Comparison of ENCODE assay signal across 18 cellular contexts in the genomic region with DNA sequence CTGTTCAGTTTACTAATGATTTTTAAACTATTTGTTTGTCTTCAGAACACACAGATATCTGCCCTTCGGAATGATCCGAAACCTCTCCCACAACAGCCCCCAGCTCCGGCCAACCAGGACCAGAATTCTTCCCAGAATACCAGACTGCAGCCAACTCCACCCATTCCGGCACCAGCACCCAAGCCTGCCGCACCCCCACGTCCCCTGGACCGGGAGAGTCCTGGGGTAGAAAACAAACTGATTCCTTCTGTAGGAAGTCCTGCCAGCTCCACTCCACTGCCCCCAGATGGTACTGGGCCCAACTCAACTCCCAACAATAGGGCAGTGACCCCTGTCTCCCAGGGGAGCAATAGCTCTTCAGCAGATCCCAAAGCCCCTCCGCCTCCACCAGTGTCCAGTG. TPM values are rescaled to one million over a fixed set of nuclear protein-coding genes. Genes with fewer than 3 reads are reported as not detected.
DNase-seq lines count a peak whose midpoint lies in the region; ATAC-seq and TF ChIP-seq lines count a peak whose summit lies in the region.
"Had no signal": no experiment of that assay in that cellular context is flagged by ENCODE, and none has a peak within 500 bp of the region (broad histone marks: within the 10 kb centered on the region; RNA-seq: fewer than 3 reads in every experiment).

No MANE protein-coding gene starts in this region.

- H3K4me3 Mint-ChIP-seq in activated CD4-positive, alpha-beta T cell treated with anti-CD3 and anti-CD28 coated beads for 36 hours: no peak overlapping the region
- H3K4me3 Mint-ChIP-seq in CD4-positive, alpha-beta T cell: no peak overlapping the region
- peak overlapping the region; percentile 15 for H3K4me3 Mint-ChIP-seq in activated T-helper 1 cell treated with anti-CD3 and anti-CD28 coated beads, Interleukin-12 subunit alpha, Interleukin-12 subunit beta, Interleukin-2, Interleukin-4 antibody, amounts not matched to agents 30 ng/mL and 10 ng/mL and 1 ng/mL, durations not matched to agents 14 hours and 24 hours and 36 hours
- H3K4me3 Mint-ChIP-seq in mesothelial cell of epicardium: no peak overlapping the region
- H3K4me3 Mint-ChIP-seq: central memory CD8-positive, alpha-beta T cell; HFFc6; neural progenitor cell had no signal

- no peak for TF ChIP-seq CTCF in CD4-positive, alpha-beta T cell (IDR thresholded peaks at IDR 0.05)
- TF ChIP-seq CTCF in mesothelial cell of epicardium (IDR thresholded peaks at IDR 0.05; ENCODE audit: unreplicated experiment): no peak

- H3K27ac Mint-ChIP-seq in activated CD4-positive, alpha-beta T cell treated with anti-CD3 and anti-CD28 coated beads for 36 hours: peak overlapping the region; percentile 72
- H3K27ac Mint-ChIP-seq in CD4-positive, alpha-beta T cell: peak overlapping the region; percentile 72
- peak overlapping the region; percentile 74 for H3K27ac Mint-ChIP-seq in activated T-helper 1 cell treated with anti-CD3 and anti-CD28 coated beads, Interleukin-12 subunit alpha, Interleukin-12 subunit beta, Interleukin-2, Interleukin-4 antibody, amounts not matched to agents 30 ng/mL and 10 ng/mL and 1 ng/mL, durations not matched to agents 14 hours and 24 hours and 36 hours
- peak overlapping the region; percentile 15 for H3K27ac Mint-ChIP-seq in mesothelial cell of epicardium
- H3K27ac Mint-ChIP-seq: HFFc6, neural progenitor cell had no signal

- DNase-seq in activated CD4-positive, alpha-beta T cell treated with anti-CD3 and anti-CD28 coated beads for 36 hours: no peak
- no peak for DNase-seq in activated CD4-positive, alpha-beta T cell treated with anti-CD3 and anti-CD28 coated beads, Interleukin-2, amount 50 U/mL, for 1 hour
- DNase-seq in CD4-positive, alpha-beta T cell: no peak
- no peak for DNase-seq in activated T-helper 1 cell treated with anti-CD3 and anti-CD28 coated beads, Interleukin-12 subunit alpha, Interleukin-12 subunit beta, Interleukin-2, Interleukin-4 antibody, amounts not matched to agents 30 ng/mL and 10 ng/mL and 1 ng/mL, durations not matched to agents 14 hours and 24 hours and 36 hours (ENCODE audit: low spot score)
- DNase-seq in mesothelial cell of epicardium (ENCODE audit: low spot score in 2 of 2, unreplicated experiment in 2 of 2) (no peak), NCI-H2029 (lab: John Stamatoyannopoulos, UW) (no peak), NCI-H748 treated with DMSO at 0.1 percent for 48 hours (lab: John Stamatoyannopoulos, UW) (no peak)
- DNase-seq: activated gamma-delta T cell, dorsolateral prefrontal cortex, HFFc6, NCI-H2081 treated with DMSO at 0.1 percent for 48 hours, NCI-H345, substantia nigra, upper lobe of right lung had no signal

- H3K27me3 Mint-ChIP-seq in activated CD4-positive, alpha-beta T cell treated with anti-CD3 and anti-CD28 coated beads for 36 hours: no peaks in the 10 kb centered on the region
- no peaks in the 10 kb centered on the region for H3K27me3 Mint-ChIP-seq in CD4-positive, alpha-beta T cell
- no peaks in the 10 kb centered on the region for H3K27me3 Mint-ChIP-seq in activated T-helper 1 cell treated with anti-CD3 and anti-CD28 coated beads, Interleukin-12 subunit alpha, Interleukin-12 subunit beta, Interleukin-2, Interleukin-4 antibody, amounts not matched to agents 30 ng/mL and 10 ng/mL and 1 ng/mL, durations not matched to agents 14 hours and 24 hours and 36 hours (ENCODE audit: insufficient read depth)
- no peaks in the 10 kb centered on the region for H3K27me3 Mint-ChIP-seq in mesothelial cell of epicardium (ENCODE audit: low read depth)
- H3K27me3 Mint-ChIP-seq: central memory CD8-positive, alpha-beta T cell had no signal

- H3K36me3 Mint-ChIP-seq in activated CD4-positive, alpha-beta T cell treated with anti-CD3 and anti-CD28 coated beads for 36 hours (ENCODE audit: low read depth): peaks cover 65% of the 10 kb centered on the region
- H3K36me3 Mint-ChIP-seq in CD4-positive, alpha-beta T cell (ENCODE audit: low read depth): peaks cover 88% of the 10 kb centered on the region
- H3K36me3 Mint-ChIP-seq in activated T-helper 1 cell treated with anti-CD3 and anti-CD28 coated beads, Interleukin-12 subunit alpha, Interleukin-12 subunit beta, Interleukin-2, Interleukin-4 antibody, amounts not matched to agents 30 ng/mL and 10 ng/mL and 1 ng/mL, durations not matched to agents 14 hours and 24 hours and 36 hours (ENCODE audit: low read depth): peaks cover 38% of the 10 kb centered on the region
- H3K36me3 Mint-ChIP-seq in mesothelial cell of epicardium: peaks cover 48% of the 10 kb centered on the region

- H3K27me3 ChIP-seq in CD4-positive, alpha-beta T cell (ENCODE audit: control insufficient read depth, insufficient read depth, low read length): no peaks in the 10 kb centered on the region
- H3K27me3 ChIP-seq: ascending aorta, dorsolateral prefrontal cortex, neural progenitor cell, upper lobe of right lung had no signal

- H3K9me3 Mint-ChIP-seq in activated CD4-positive, alpha-beta T cell treated with anti-CD3 and anti-CD28 coated beads for 36 hours (ENCODE audit: low read depth): no peaks in the 10 kb centered on the region
- no peaks in the 10 kb centered on the region for H3K9me3 Mint-ChIP-seq in CD4-positive, alpha-beta T cell
- no peaks in the 10 kb centered on the region for H3K9me3 Mint-ChIP-seq in activated T-helper 1 cell treated with anti-CD3 and anti-CD28 coated beads, Interleukin-12 subunit alpha, Interleukin-12 subunit beta, Interleukin-2, Interleukin-4 antibody, amounts not matched to agents 30 ng/mL and 10 ng/mL and 1 ng/mL, durations not matched to agents 14 hours and 24 hours and 36 hours
- H3K9me3 Mint-ChIP-seq in mesothelial cell of epicardium: no peaks in the 10 kb centered on the region
- H3K9me3 Mint-ChIP-seq: central memory CD8-positive, alpha-beta T cell; HFFc6; neural progenitor cell had no signal

- H3K4me1 Mint-ChIP-seq in activated CD4-positive, alpha-beta T cell treated with anti-CD3 and anti-CD28 coated beads for 36 hours: peaks cover 28% of the 10 kb centered on the region
- H3K4me1 Mint-ChIP-seq in CD4-positive, alpha-beta T cell (ENCODE audit: low read depth): peaks cover 27% of the 10 kb centered on the region
- peaks cover 36% of the 10 kb centered on the region for H3K4me1 Mint-ChIP-seq in activated T-helper 1 cell treated with anti-CD3 and anti-CD28 coated beads, Interleukin-12 subunit alpha, Interleukin-12 subunit beta, Interleukin-2, Interleukin-4 antibody, amounts not matched to agents 30 ng/mL and 10 ng/mL and 1 ng/mL, durations not matched to agents 14 hours and 24 hours and 36 hours (ENCODE audit: low read depth)
- H3K4me1 Mint-ChIP-seq in mesothelial cell of epicardium: no peaks in the 10 kb centered on the region
- H3K4me1 Mint-ChIP-seq: neural progenitor cell had no signal

- ATAC-seq in activated CD4-positive, alpha-beta T cell treated with anti-CD3 and anti-CD28 coated beads for 36 hours: no peak
- no peak for ATAC-seq in CD4-positive, alpha-beta T cell (ENCODE audit: poor library complexity)
- ATAC-seq in HG03571 (IDR thresholded peaks at IDR 0.05; ENCODE audit: unreplicated experiment): no peak
- ATAC-seq: upper lobe of right lung had no signal

- H3K27ac ChIP-seq in CD4-positive, alpha-beta T cell (ENCODE audit: low read depth, low read length): no peak overlapping the region
- H3K27ac ChIP-seq: ascending aorta, dorsolateral prefrontal cortex, neural progenitor cell, upper lobe of right lung had no signal

- no peaks in the 10 kb centered on the region for H3K9me3 ChIP-seq in CD4-positive, alpha-beta T cell (ENCODE audit: control insufficient read depth, low read length)
- H3K9me3 ChIP-seq: ascending aorta, upper lobe of right lung had no signal

- CTCF ChIA-PET in activated CD4-positive, alpha-beta T cell treated with anti-CD3 and anti-CD28 coated beads for 36 hours (lab: Charles Lee): interaction anchor here (0.9 to 1.7 kb wide), 2 partner anchors 8 to 91 kb away, joined by 4 to 5 read pairs; no protein-coding TSS in a partner anchor
- CTCF ChIA-PET in CD4-positive, alpha-beta T cell (lab: Charles Lee): interaction anchor here (1.3 to 1.8 kb wide), 2 partner anchors 8 to 23 kb away, joined by 3 to 4 read pairs; no protein-coding TSS in a partner anchor

- POLR2A ChIA-PET in activated CD4-positive, alpha-beta T cell treated with anti-CD3 and anti-CD28 coated beads for 36 hours (lab: Charles Lee): interaction anchor here (1.6 kb wide), 1 partner anchor 79 kb away, joined by 10 read pairs; a partner anchor contains a TSS
- POLR2A ChIA-PET in CD4-positive, alpha-beta T cell (lab: Charles Lee): interaction anchor here (1.0 to 1.9 kb wide), 4 partner anchors 9 to 78 kb away, joined by 3 to 9 read pairs (median 4); a partner anchor contains a TSS

- intact Hi-C loops in activated CD4-positive, alpha-beta T cell treated with anti-CD3 and anti-CD28 coated beads for 36 hours (cut with DNase I, micrococcal nuclease): loop anchor here (2.0 to 5.0 kb wide), 3 partner anchors 18 to 71 kb away; no protein-coding TSS in a partner anchor
- intact Hi-C loops in CD4-positive, alpha-beta T cell (cut with DNase I, micrococcal nuclease): loop anchor here in 1 of 2 experiments (2.0 kb wide), 1 partner anchor 14 kb away; no protein-coding TSS in a partner anchor
- intact Hi-C loops in activated T-helper 1 cell treated with anti-CD3 and anti-CD28 coated beads, Interleukin-12 subunit alpha, Interleukin-12 subunit beta, Interleukin-2, Interleukin-4 antibody, amounts not matched to agents 30 ng/mL and 10 ng/mL and 1 ng/mL, durations not matched to agents 14 hours and 24 hours and 36 hours (cut with micrococcal nuclease): loop anchor here (1.0 to 2.0 kb wide), 7 partner anchors 9 to 124 kb away; a partner anchor contains a TSS

RNA-seq across cellular contexts. Expression of a gene that starts 51.6 kb away (rescaled TPM):
- 10 to 100 TPM; 11.1 to 11.7 TPM for total RNA-seq in activated CD4-positive, alpha-beta T cell treated with anti-CD3 and anti-CD28 coated beads for 36 hours
- total RNA-seq in CD4-positive, alpha-beta T cell: 1 to 10 TPM; 4.6 to 6.9 TPM
- total RNA-seq in activated T-helper 1 cell treated with anti-CD3 and anti-CD28 coated beads, Interleukin-12 subunit alpha, Interleukin-12 subunit beta, Interleukin-2, Interleukin-4 antibody, amounts not matched to agents 30 ng/mL and 10 ng/mL and 1 ng/mL, durations not matched to agents 14 hours and 24 hours and 36 hours: 14.1 and 14.7 TPM in 2 replicates
- 22.7 to 23.1 TPM (median 22.8 TPM) in 3 replicates for total RNA-seq in mesothelial cell of epicardium

Comparison
In these comparisons a context has a peak if more than half of its experiments do, and no peak if none do; other contexts are left out.
1. H3K27ac Mint-ChIP-seq: peak in every context shown above with its lines; median percentile 74 in activated T-helper 1 cell treated with anti-CD3 and anti-CD28 coated beads, Interleukin-12 subunit alpha, Interleukin-12 subunit beta, Interleukin-2, Interleukin-4 antibody, amounts not matched to agents 30 ng/mL and 10 ng/mL and 1 ng/mL, durations not matched to agents 14 hours and 24 hours and 36 hours; 72 in activated CD4-positive, alpha-beta T cell treated with anti-CD3 and anti-CD28 coated beads for 36 hours; 72 in CD4-positive, alpha-beta T cell; 15 in mesothelial cell of epicardium.